31 cellular contexts compared by ENCODE assay signal in the genomic region with DNA sequence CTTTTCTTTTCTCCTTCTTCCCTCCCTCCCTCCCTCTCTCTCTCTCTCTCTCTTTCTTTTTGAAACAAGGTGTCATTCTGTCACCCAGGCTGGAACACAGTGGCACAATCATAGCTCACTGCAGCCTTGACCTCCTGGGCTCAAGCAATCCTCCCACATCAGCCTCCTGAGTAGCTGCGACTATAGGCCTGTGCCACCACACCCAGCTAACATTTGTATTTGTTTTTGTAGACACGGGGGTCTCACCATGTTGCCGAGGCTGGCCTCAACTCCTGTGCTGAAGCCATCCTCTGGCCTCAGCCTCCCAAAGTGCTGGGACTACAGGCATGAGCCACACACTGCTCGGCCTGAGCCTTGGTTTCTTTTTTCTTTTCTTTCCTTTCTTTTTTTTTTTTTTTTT. TPM values are rescaled to one million over a fixed set of nuclear protein-coding genes. Genes with fewer than 3 reads are reported as not detected.
A peak's percentile ranks its signal among the peaks of the same experiment; 100 is the strongest.
DNase-seq lines count a peak whose midpoint lies in the region; ATAC-seq and TF ChIP-seq lines count a peak whose summit lies in the region.
"Had no signal": no experiment of that assay in that cellular context is flagged by ENCODE, and none has a peak within 500 bp of the region (broad histone marks: within the 10 kb centered on the region; RNA-seq: fewer than 3 reads in every experiment).

No MANE protein-coding gene starts in this region.

- peak overlapping the region in 5 of 11 experiments; percentile 46 to 72 (median 61); a peak in 9 of 22 replicates for H3K9ac ChIP-seq in BLaER1 treated with 17β-estradiol and CSF1 and Interleukin-3, amounts not matched to agents 10 nM and 100 nM
- H3K9ac ChIP-seq: parathyroid adenoma had no signal

- intact Hi-C loops in left ventricle myocardium inferior (cut with micrococcal nuclease) (loop anchor here (10.0 kb wide), 1 partner anchor 101 kb away; no protein-coding TSS in a partner anchor), posterior vena cava (cut with DNase I) (loop anchor here in 1 of 2 donors (10.0 kb wide), 1 partner anchor 161 kb away; no protein-coding TSS in a partner anchor)

- no peaks in the 10 kb centered on the region for H3K36me3 ChIP-seq in BLaER1 treated with 17β-estradiol and CSF1 and Interleukin-3, amounts not matched to agents 10 nM and 100 nM
- H3K36me3 ChIP-seq in left ventricle myocardium inferior, result no peaks in the 10 kb centered on the region
- H3K36me3 ChIP-seq: BE2C, breast epithelium, colonic mucosa, right lobe of liver had no signal

- H3K4me1 ChIP-seq in BLaER1 treated with 17β-estradiol and CSF1 and Interleukin-3, amounts not matched to agents 10 nM and 100 nM, result peaks cover 16 to 48% (median 39%) of the 10 kb centered on the region in 10 experiments
- peaks cover 36% of the 10 kb centered on the region for H3K4me1 ChIP-seq in left ventricle myocardium inferior
- H3K4me1 ChIP-seq: BE2C, breast epithelium, colonic mucosa, parathyroid adenoma, right lobe of liver had no signal

- CTCF ChIA-PET in WTC11 (lab: Charles Lee), result interaction anchor here (0.6 to 3.9 kb wide), 15 partner anchors 9 to 1116 kb away, joined by 3 to 57 read pairs (median 12); partner anchors contain the start of gene FAM78A

- no peak overlapping the region for H3K4me3 ChIP-seq in BLaER1 treated with 17β-estradiol and CSF1 and Interleukin-3, amounts not matched to agents 10 nM and 100 nM
- no peak overlapping the region for H3K4me3 ChIP-seq in left ventricle myocardium inferior
- H3K4me3 ChIP-seq: breast epithelium, colonic mucosa, GM12878, right lobe of liver had no signal

- no peaks in the 10 kb centered on the region for H4K20me1 ChIP-seq in BLaER1 treated with 17β-estradiol and CSF1 and Interleukin-3, amounts not matched to agents 10 nM and 100 nM

- POLR2A ChIA-PET in WTC11 (lab: Charles Lee), result interaction anchor here (1.3 kb wide), 1 partner anchor 78 kb away, joined by 3 read pairs; no protein-coding TSS in a partner anchor

- no peaks in the 10 kb centered on the region for H3K27me3 ChIP-seq in BLaER1 treated with 17β-estradiol and CSF1 and Interleukin-3, amounts not matched to agents 10 nM and 100 nM
- no peaks in the 10 kb centered on the region for H3K27me3 ChIP-seq in left ventricle myocardium inferior (ENCODE audit: low read depth)
- H3K27me3 ChIP-seq: BE2C, breast epithelium, colonic mucosa, right lobe of liver had no signal

- TF ChIP-seq CTCF in WTC11 (IDR thresholded peaks at IDR 0.05) (no peak), left ventricle myocardium inferior (IDR thresholded peaks at IDR 0.05; ENCODE audit: borderline replicate concordance) (no peak)

- peak overlapping the region in 10 of 11 experiments; percentile 72 to 91 (median 84); a peak in 18 of 22 replicates for H3K4me2 ChIP-seq in BLaER1 treated with 17β-estradiol and CSF1 and Interleukin-3, amounts not matched to agents 10 nM and 100 nM

- no peaks in the 10 kb centered on the region for H3K36me3 Mint-ChIP-seq in WTC11
- H3K36me3 Mint-ChIP-seq: activated naive CD4-positive, alpha-beta T cell treated with anti-CD3 and anti-CD28 coated beads, Interleukin-2, amount 10 ng/mL, durations not matched to agents 7 days and 5 days; type B pancreatic cell had no signal

- no peak for ATAC-seq in WTC11
- no peak for ATAC-seq in GM19351 (IDR thresholded peaks at IDR 0.05; ENCODE audit: unreplicated experiment)
- no peak for ATAC-seq in HG03039 (IDR thresholded peaks at IDR 0.05; ENCODE audit: unreplicated experiment)
- ATAC-seq in stimulated activated naive CD8-positive, alpha-beta T cell treated with anti-CD3 and anti-CD28 coated beads, Interleukin-15, amount 100 ng/mL, for 72 hours, result no peak
- ATAC-seq: stimulated activated effector memory CD8-positive, alpha-beta T cell treated with anti-CD3 and anti-CD28 coated beads, Interleukin-12 subunit alpha, Interleukin-12 subunit beta, amount 100 ng/mL, for 72 hours had no signal

- H3K9me3 ChIP-seq in BLaER1 treated with 17β-estradiol and CSF1 and Interleukin-3, amounts not matched to agents 10 nM and 100 nM (replicated peaks in 1 of 11), result no peaks in the 10 kb centered on the region
- no peaks in the 10 kb centered on the region for H3K9me3 ChIP-seq in left ventricle myocardium inferior (replicated peaks)
- H3K9me3 ChIP-seq: BE2C, breast epithelium, colonic mucosa, right lobe of liver had no signal

- no peak overlapping the region for H3K27ac Mint-ChIP-seq in WTC11
- H3K27ac Mint-ChIP-seq in stimulated activated naive CD8-positive, alpha-beta T cell treated with anti-CD3 and anti-CD28 coated beads, Interleukin-15, amount 100 ng/mL, for 72 hours, result no peak overlapping the region
- H3K27ac Mint-ChIP-seq: activated CD8-positive, alpha-beta T cell treated with anti-CD3 and anti-CD28 coated beads for 36 hours; activated naive CD4-positive, alpha-beta T cell treated with anti-CD3 and anti-CD28 coated beads, Interleukin-2, amount 10 ng/mL, durations not matched to agents 7 days and 5 days had no signal

- H3K27me3 Mint-ChIP-seq in WTC11 (ENCODE audit: low read depth), result no peaks in the 10 kb centered on the region
- no peaks in the 10 kb centered on the region for H3K27me3 Mint-ChIP-seq in stimulated activated naive CD8-positive, alpha-beta T cell treated with anti-CD3 and anti-CD28 coated beads, Interleukin-15, amount 100 ng/mL, for 72 hours
- H3K27me3 Mint-ChIP-seq: activated CD4-positive, alpha-beta T cell treated with anti-CD3 and anti-CD28 coated beads for 36 hours; activated CD8-positive, alpha-beta T cell treated with anti-CD3 and anti-CD28 coated beads for 36 hours had no signal

- peaks cover 17% of the 10 kb centered on the region for H3K4me1 Mint-ChIP-seq in WTC11
- H3K4me1 Mint-ChIP-seq in stimulated activated naive CD8-positive, alpha-beta T cell treated with anti-CD3 and anti-CD28 coated beads, Interleukin-15, amount 100 ng/mL, for 72 hours, result peaks cover 9% of the 10 kb centered on the region

- no peaks in the 10 kb centered on the region for H3K9me3 Mint-ChIP-seq in WTC11
- H3K9me3 Mint-ChIP-seq in stimulated activated naive CD8-positive, alpha-beta T cell treated with anti-CD3 and anti-CD28 coated beads, Interleukin-15, amount 100 ng/mL, for 72 hours, result no peaks in the 10 kb centered on the region
- H3K9me3 Mint-ChIP-seq: activated CD8-positive, alpha-beta T cell treated with anti-CD3 and anti-CD28 coated beads for 36 hours; activated naive CD4-positive, alpha-beta T cell treated with anti-CD3 and anti-CD28 coated beads, Interleukin-2, amount 10 ng/mL, durations not matched to agents 7 days and 5 days; activated T-helper 1 cell treated with anti-CD3 and anti-CD28 coated beads, Interleukin-12 subunit alpha, Interleukin-12 subunit beta, Interleukin-2, Interleukin-4 antibody, amounts not matched to agents 30 ng/mL and 10 ng/mL and 1 ng/mL, durations not matched to agents 14 hours and 24 hours and 36 hours; stimulated activated effector memory CD8-positive, alpha-beta T cell treated with anti-CD3 and anti-CD28 coated beads, Interleukin-12 subunit alpha, Interleukin-12 subunit beta, amount 100 ng/mL, for 72 hours; type B pancreatic cell had no signal

- peak overlapping the region in 7 of 11 experiments; percentile 64 to 75 (median 73); a peak in 13 of 22 replicates for H3K27ac ChIP-seq in BLaER1 treated with 17β-estradiol and CSF1 and Interleukin-3, amounts not matched to agents 10 nM and 100 nM
- H3K27ac ChIP-seq in left ventricle myocardium inferior (replicated peaks), result peak overlapping the region; percentile 86
- H3K27ac ChIP-seq: breast epithelium, colonic mucosa, parathyroid adenoma, right lobe of liver had no signal

- DNase-seq in WTC11 (ENCODE audit: low spot score) (peak; percentile 6), left ventricle myocardium inferior (peak; percentile 7), posterior vena cava (ENCODE audit: low spot score) (peak; percentile 17), dermis blood vessel endothelial cell (no peak)
- DNase-seq in stimulated activated naive CD8-positive, alpha-beta T cell treated with anti-CD3 and anti-CD28 coated beads, Interleukin-15, amount 100 ng/mL, for 72 hours, result no peak
- DNase-seq: activated CD4-positive, alpha-beta T cell treated with anti-CD3 and anti-CD28 coated beads for 36 hours; activated CD8-positive, alpha-beta memory T cell treated with anti-CD3 and anti-CD28 coated beads, Interleukin-2, amount 50 U/mL, for 48 hours; activated CD8-positive, alpha-beta T cell treated with anti-CD3 and anti-CD28 coated beads for 36 hours; activated naive CD4-positive, alpha-beta T cell treated with anti-CD3 and anti-CD28 coated beads, Interleukin-2, amount 10 ng/mL, durations not matched to agents 7 days and 5 days; amniotic stem cell; DMS153; effector memory CD4-positive, alpha-beta T cell; HCEC 1CT; mammary epithelial cell; NCI-H1436 treated with DMSO at 0.1 percent for 48 hours; NCI-H2081 treated with DMSO at 0.1 percent for 48 hours; NCI-H2227 treated with DMSO at 0.1 percent for 48 hours; SHP77 had no signal

- H3K4me3 Mint-ChIP-seq in WTC11, result no peak overlapping the region
- H3K4me3 Mint-ChIP-seq in stimulated activated naive CD8-positive, alpha-beta T cell treated with anti-CD3 and anti-CD28 coated beads, Interleukin-15, amount 100 ng/mL, for 72 hours, result no peak overlapping the region
- H3K4me3 Mint-ChIP-seq: activated CD4-positive, alpha-beta T cell treated with anti-CD3 and anti-CD28 coated beads for 36 hours; activated CD8-positive, alpha-beta T cell treated with anti-CD3 and anti-CD28 coated beads for 36 hours; activated naive CD4-positive, alpha-beta T cell treated with anti-CD3 and anti-CD28 coated beads, Interleukin-2, amount 10 ng/mL, durations not matched to agents 7 days and 5 days; activated T-helper 1 cell treated with anti-CD3 and anti-CD28 coated beads, Interleukin-12 subunit alpha, Interleukin-12 subunit beta, Interleukin-2, Interleukin-4 antibody, amounts not matched to agents 30 ng/mL and 10 ng/mL and 1 ng/mL, durations not matched to agents 14 hours and 24 hours and 36 hours; stimulated activated effector memory CD8-positive, alpha-beta T cell treated with anti-CD3 and anti-CD28 coated beads, Interleukin-12 subunit alpha, Interleukin-12 subunit beta, amount 100 ng/mL, for 72 hours; type B pancreatic cell had no signal

RNA-seq across cellular contexts. Expression of gene PLPP7, which starts 45.8 kb away (rescaled TPM):
- total RNA-seq in WTC11 (2021) (4.2 to 4.9 TPM (median 4.7 TPM) in 3 replicates), left ventricle myocardium inferior (120 TPM), posterior vena cava (1 to 10 TPM; 8.9 to 9.8 TPM), dermis blood vessel endothelial cell (4.7 and 6.0 TPM in 2 replicates)
- total RNA-seq: activated T-helper 1 cell treated with anti-CD3 and anti-CD28 coated beads, Interleukin-12 subunit alpha, Interleukin-12 subunit beta, Interleukin-2, Interleukin-4 antibody, amounts not matched to agents 30 ng/mL and 10 ng/mL and 1 ng/mL, durations not matched to agents 14 hours and 24 hours and 36 hours; T-helper 2 cell treated with Interferon-gamma antibody and Interleukin-4, amounts not matched to agents 100 ng/mL and 5 ng/mL, for 36 hours had no signal

RNA-seq across cellular contexts. Expression of gene PRRC2B, which starts 58.5 kb away (rescaled TPM):
- 272 to 314 TPM (median 311 TPM) in 3 replicates for total RNA-seq in WTC11 (2021)
- total RNA-seq in left ventricle myocardium inferior, result 109 TPM
- 100 to 1,000 TPM; 148 to 151 TPM for total RNA-seq in posterior vena cava
- 63.8 and 110 TPM in 2 replicates for total RNA-seq in dermis blood vessel endothelial cell

RNA-seq across cellular contexts. Expression of gene FAM78A, which starts 59.0 kb away (rescaled TPM):
- total RNA-seq in WTC11 (2021) (3.0 to 3.5 TPM (median 3.4 TPM) in 3 replicates), left ventricle myocardium inferior (47.3 TPM), posterior vena cava (1 to 10 TPM; 3.0 to 4.1 TPM), dermis blood vessel endothelial cell (9.9 and 12.4 TPM in 2 replicates)

Comparison
In these comparisons a context has a peak if more than half of its experiments do, and no peak if none do; other contexts are left out.
1. DNase-seq: peak in WTC11 (single experiment), left ventricle myocardium inferior (single experiment) and posterior vena cava (single experiment); none in dermis blood vessel endothelial cell (single experiment) and stimulated activated naive CD8-positive, alpha-beta T cell treated with anti-CD3 and anti-CD28 coated beads, Interleukin-15, amount 100 ng/mL, for 72 hours (0 of 2).
2. RNA of gene PLPP7, which starts 45.8 kb away (total RNA-seq): 120 TPM in left ventricle myocardium inferior (single experiment); 8.9 to 9.8 TPM in posterior vena cava, 4.7 to 6.0 TPM in dermis blood vessel endothelial cell and 4.2 to 4.9 TPM in WTC11; every median in the first group is over 10 times any median in the second.